In the genomic region with DNA sequence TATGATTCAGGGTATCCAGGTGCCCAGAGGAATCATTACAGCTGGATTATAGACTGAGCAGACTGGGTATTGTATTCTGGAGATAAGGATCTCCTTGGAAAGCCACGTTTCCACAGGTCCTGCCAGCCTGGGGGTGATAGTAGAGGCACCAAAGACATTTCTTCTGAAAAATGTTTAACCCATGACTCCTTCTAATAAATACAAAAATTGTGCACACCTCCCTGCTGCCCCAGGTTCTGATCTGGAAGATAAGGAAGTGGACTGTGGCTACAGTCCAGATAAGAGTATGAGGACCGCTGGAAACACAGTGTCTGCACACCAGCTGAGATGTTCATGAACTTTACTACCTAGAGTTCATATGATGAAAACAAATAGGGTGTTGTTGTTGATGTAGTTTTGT, we compare ENCODE assay signal across 14 cellular contexts.
DNase-seq lines count a peak whose midpoint lies in the region; ATAC-seq and TF ChIP-seq lines count a peak whose summit lies in the region.
"Had no signal": no experiment of that assay in that cellular context is flagged by ENCODE, and none has a peak within 500 bp of the region (broad histone marks: within the 10 kb centered on the region; RNA-seq: fewer than 3 reads in every experiment).

No MANE protein-coding gene starts in this region.

- no peak for DNase-seq in MCF 10A (ENCODE audit: unreplicated experiment)
- DNase-seq in mammary epithelial cell, result no peak
- DNase-seq in PC-9, result peak; percentile 11 to 66
- no peak for DNase-seq in right lobe of liver
- DNase-seq in NCI-H82 (lab: John Stamatoyannopoulos, UW), result no peak
- no peak for DNase-seq in NCI-H2029 (lab: John Stamatoyannopoulos, UW)
- DNase-seq: CD4-positive, CD25-positive, alpha-beta regulatory T cell; CD8-positive, alpha-beta memory T cell; COR-L47; H9 had no signal

- H3K36me3 ChIP-seq in mammary epithelial cell (ENCODE audit: insufficient read depth, low read length) (no peaks in the 10 kb centered on the region), PC-9 (ENCODE audit: low read depth) (no peaks in the 10 kb centered on the region), right lobe of liver (no peaks in the 10 kb centered on the region)
- H3K36me3 ChIP-seq: BLaER1 treated with 17β-estradiol and CSF1 and Interleukin-3, amounts not matched to agents 10 nM and 100 nM had no signal

- H3K9me3 ChIP-seq in mammary epithelial cell (replicated peaks; ENCODE audit: insufficient read depth, low read length), result no peaks in the 10 kb centered on the region
- no peaks in the 10 kb centered on the region for H3K9me3 ChIP-seq in PC-9 (ENCODE audit: insufficient read depth, low read depth)
- H3K9me3 ChIP-seq in right lobe of liver, result no peaks in the 10 kb centered on the region
- H3K9me3 ChIP-seq: BLaER1 treated with 17β-estradiol and CSF1 and Interleukin-3, amounts not matched to agents 10 nM and 100 nM had no signal

- intact Hi-C loops in MCF 10A (cut with micrococcal nuclease), result no loop called here
- intact Hi-C loops in mammary epithelial cell (cut with micrococcal nuclease), result no loop called here
- intact Hi-C loops in PC-9 (cut with micrococcal nuclease; ENCODE audit: unreplicated experiment), result no loop called here
- intact Hi-C loops in right lobe of liver (cut with DNase I), result no loop called here

- CTCF ChIA-PET in MCF 10A (lab: Yijun Ruan, JAX), result interaction anchor here (1.2 to 1.9 kb wide), 4 partner anchors 10 to 68 kb away, joined by 3 to 8 read pairs (median 4); no protein-coding TSS in a partner anchor
- CTCF ChIA-PET in mammary epithelial cell (lab: Charles Lee; ENCODE audit: low non-redundant PET), result interaction anchor here (0.6 kb wide), 1 partner anchor 167 kb away, joined by 3 read pairs; no protein-coding TSS in a partner anchor
- CTCF ChIA-PET in PC-9 (lab: Charles Lee), result no interaction called here

- POLR2A ChIA-PET in MCF 10A (lab: Yijun Ruan, JAX), result interaction anchor here (0.9 to 2.2 kb wide), 8 partner anchors 10 to 145 kb away, joined by 3 to 8 read pairs (median 4); no protein-coding TSS in a partner anchor
- POLR2A ChIA-PET in PC-9 (lab: Charles Lee; ENCODE audit: unreplicated experiment), result no interaction called here

- dilution Hi-C loops in mammary epithelial cell (cut with HindIII; ENCODE audit: low sequenced_read_pairs), result no loop called here

- H3K4me1 ChIP-seq in mammary epithelial cell (ENCODE audit: insufficient read depth, low read length), result peaks cover 3% of the 10 kb centered on the region
- H3K4me1 ChIP-seq in PC-9 (replicated peaks; ENCODE audit: insufficient read depth), result peaks cover 13% of the 10 kb centered on the region
- H3K4me1 ChIP-seq in right lobe of liver, result no peaks in the 10 kb centered on the region

- no peak overlapping the region for H3K4me3 Mint-ChIP-seq in MCF 10A (ENCODE audit: unreplicated experiment)
- H3K4me3 Mint-ChIP-seq: B cell; CD4-positive, CD25-positive, alpha-beta regulatory T cell; CD8-positive, alpha-beta memory T cell; H9 had no signal

- no peaks in the 10 kb centered on the region for H3K9me2 ChIP-seq in PC-9 (ENCODE audit: insufficient read depth)

- peaks cover 7% of the 10 kb centered on the region for H3K36me3 Mint-ChIP-seq in MCF 10A (ENCODE audit: insufficient read depth, unreplicated experiment)
- H3K36me3 Mint-ChIP-seq: CD4-positive, CD25-positive, alpha-beta regulatory T cell had no signal

- in situ Hi-C loops in mammary epithelial cell (cut with MboI; ENCODE audit: low sequenced_read_pairs in 2 of 2), result no loop called here

- no peaks in the 10 kb centered on the region for H3K27me3 Mint-ChIP-seq in MCF 10A (ENCODE audit: insufficient read depth, unreplicated experiment)
- H3K27me3 Mint-ChIP-seq: CD4-positive, CD25-positive, alpha-beta regulatory T cell had no signal

- BruUV-seq in MCF 10A (replicated peaks; lab: Mats Ljungman, UMichigan) (no TSS peak), mammary epithelial cell (replicated peaks; lab: Mats Ljungman, UMichigan) (no TSS peak), PC-9 (replicated peaks; lab: Mats Ljungman, UMichigan) (no TSS peak)

- H3K4me2 ChIP-seq in mammary epithelial cell (ENCODE audit: insufficient read depth, low read depth, low read length), result no peak overlapping the region
- H3K4me2 ChIP-seq in PC-9, result no peak overlapping the region; the same call in 1 of the 2 replicates
- H3K4me2 ChIP-seq: BLaER1 treated with 17β-estradiol and CSF1 and Interleukin-3, amounts not matched to agents 10 nM and 100 nM had no signal

- peak overlapping the region; percentile 74 for H3K27ac Mint-ChIP-seq in MCF 10A (ENCODE audit: low read depth, unreplicated experiment)
- H3K27ac Mint-ChIP-seq: B cell; CD4-positive, CD25-positive, alpha-beta regulatory T cell; CD8-positive, alpha-beta memory T cell; H9 had no signal

- H3K9ac ChIP-seq in mammary epithelial cell (ENCODE audit: insufficient read depth, low read length), result no peak overlapping the region
- H3K9ac ChIP-seq: BLaER1 treated with 17β-estradiol and CSF1 and Interleukin-3, amounts not matched to agents 10 nM and 100 nM had no signal

- TF ChIP-seq CTCF in MCF 10A (IDR thresholded peaks at IDR 0.05; ENCODE audit: unreplicated experiment), result no peak
- TF ChIP-seq CTCF in mammary epithelial cell (conservative IDR thresholded peaks at IDR 0.05 in 1 of 2, IDR thresholded peaks at IDR 0.05 in 1 of 2; ENCODE audit: extremely low read depth in 1 of 2, insufficient read depth in 1 of 2, low read depth in 1 of 2, low read length in 2 of 2), result no peak
- no peak for TF ChIP-seq CTCF in PC-9 (conservative IDR thresholded peaks at IDR 0.05)
- no peak for TF ChIP-seq CTCF in right lobe of liver (IDR thresholded peaks at IDR 0.05)

- no peak overlapping the region for H3K4me3 ChIP-seq in mammary epithelial cell (replicated peaks in 1 of 3; ENCODE audit: insufficient read depth in 1 of 3, low read depth in 2 of 3, low read length in 3 of 3)
- H3K4me3 ChIP-seq in PC-9, result no peak overlapping the region
- no peak overlapping the region for H3K4me3 ChIP-seq in right lobe of liver
- H3K4me3 ChIP-seq: BLaER1 treated with 17β-estradiol and CSF1 and Interleukin-3, amounts not matched to agents 10 nM and 100 nM had no signal

- H3K27me3 ChIP-seq in mammary epithelial cell (ENCODE audit: insufficient read depth, low read length) (no peaks in the 10 kb centered on the region), PC-9 (ENCODE audit: insufficient read depth, low read depth) (no peaks in the 10 kb centered on the region), right lobe of liver (no peaks in the 10 kb centered on the region)
- H3K27me3 ChIP-seq: BLaER1 treated with 17β-estradiol and CSF1 and Interleukin-3, amounts not matched to agents 10 nM and 100 nM had no signal

- H4K20me1 ChIP-seq in mammary epithelial cell (ENCODE audit: insufficient read depth, low read length) (no peaks in the 10 kb centered on the region), PC-9 (ENCODE audit: insufficient read depth) (no peaks in the 10 kb centered on the region)
- H4K20me1 ChIP-seq: BLaER1 treated with 17β-estradiol and CSF1 and Interleukin-3, amounts not matched to agents 10 nM and 100 nM had no signal

- no peaks in the 10 kb centered on the region for H3F3A ChIP-seq in PC-9 (ENCODE audit: insufficient read depth, low read depth)

- H3K27ac ChIP-seq in mammary epithelial cell (ENCODE audit: insufficient read depth, low read depth, low read length), result no peak overlapping the region
- H3K27ac ChIP-seq in PC-9, result peak overlapping the region; percentile 30
- H3K27ac ChIP-seq in right lobe of liver, result no peak overlapping the region
- H3K27ac ChIP-seq: 22Rv1; BLaER1 treated with 17β-estradiol and CSF1 and Interleukin-3, amounts not matched to agents 10 nM and 100 nM had no signal

- whole genome bisulfite sequencing in mammary epithelial cell (ENCODE audit: low coverage, missing lambda C conversion rate), result 41% methylated on average over 2 of the region's 2 CpGs
- 36% methylated on average over 2 of the region's 2 CpGs for WGBS in right lobe of liver (ENCODE audit: insufficient coverage, low coverage, low lambda C conversion rate, missing lambda C conversion rate)

- ATAC-seq in right lobe of liver, result peak; percentile 43 to 74 (median 52)
- ATAC-seq in HG02870 (IDR thresholded peaks at IDR 0.05; ENCODE audit: unreplicated experiment), result no peak

- H3K79me2 ChIP-seq in mammary epithelial cell (ENCODE audit: insufficient read depth, low read length) (no peaks in the 10 kb centered on the region), PC-9 (ENCODE audit: low read depth) (no peaks in the 10 kb centered on the region)

- H3K4me1 Mint-ChIP-seq in MCF 10A (ENCODE audit: insufficient read depth, unreplicated experiment), result peaks cover 30% of the 10 kb centered on the region
- H3K4me1 Mint-ChIP-seq: H9 had no signal

- H2AFZ ChIP-seq in mammary epithelial cell (ENCODE audit: low read depth, low read length), result no peak overlapping the region
- no peak overlapping the region for H2AFZ ChIP-seq in PC-9

- H3K9me3 Mint-ChIP-seq in MCF 10A (ENCODE audit: unreplicated experiment), result no peaks in the 10 kb centered on the region
- H3K9me3 Mint-ChIP-seq: CD8-positive, alpha-beta memory T cell; H9 had no signal

- TF ChIP-seq POLR2A in right lobe of liver (IDR thresholded peaks at IDR 0.05), result no peak

Comparison
In these comparisons a context has a peak if more than half of its experiments do, and no peak if none do; other contexts are left out.
1. DNase-seq: peak in PC-9 (2 of 2); none in MCF 10A (single experiment), mammary epithelial cell (single experiment), right lobe of liver (0 of 3), NCI-H82 (single experiment) and NCI-H2029 (single experiment).